Comparison of ENCODE assay signal across 13 cellular contexts in the genomic region with DNA sequence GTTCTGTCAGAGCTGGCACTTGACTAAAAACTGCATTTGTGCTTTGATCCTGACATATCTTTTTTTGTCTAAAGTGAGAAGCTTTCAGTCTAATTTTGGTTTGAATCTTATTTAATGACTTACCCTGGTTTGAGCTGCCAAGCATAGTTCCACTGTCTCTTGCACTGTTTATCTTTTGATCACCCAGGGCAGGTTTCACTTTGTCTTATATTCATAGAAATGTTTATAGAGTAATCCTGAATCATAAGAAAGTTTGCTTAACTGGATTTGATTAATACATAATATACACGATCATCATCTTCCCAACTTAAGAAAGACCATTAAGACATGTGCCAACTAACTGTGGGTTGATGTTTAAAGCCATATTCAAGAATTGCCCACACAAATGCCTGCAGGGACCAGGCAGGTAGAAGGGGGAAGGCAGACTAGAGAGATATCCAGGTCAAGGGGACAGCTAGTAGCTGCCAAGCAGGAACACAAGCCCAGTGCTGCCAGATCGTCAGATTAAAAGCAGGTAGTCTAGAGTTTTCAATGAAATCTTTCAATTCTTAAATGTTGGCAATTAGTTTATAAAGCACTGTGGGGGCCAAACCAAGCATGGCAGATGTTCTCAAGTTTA. TPM values are rescaled to one million over a fixed set of nuclear protein-coding genes. Genes with fewer than 3 reads are reported as not detected.
DNase-seq lines count a peak whose midpoint lies in the region; ATAC-seq and TF ChIP-seq lines count a peak whose summit lies in the region.
"Had no signal": no experiment of that assay in that cellular context is flagged by ENCODE, and none has a peak within 500 bp of the region (broad histone marks: within the 10 kb centered on the region; RNA-seq: fewer than 3 reads in every experiment).

No MANE protein-coding gene starts in this region.

- H3K27me3 Mint-ChIP-seq in activated T-cell treated with anti-CD3 and anti-CD28 coated beads, Interleukin-2, amount 50 U/mL, for 72 hours (ENCODE audit: low read depth), result no peaks in the 10 kb centered on the region
- no peaks in the 10 kb centered on the region for H3K27me3 Mint-ChIP-seq in T-helper 2 cell treated with Interferon-gamma antibody and Interleukin-4, amounts not matched to agents 5 μg/mL and 100 μg/mL, for 36 hours (ENCODE audit: low read depth)
- H3K27me3 Mint-ChIP-seq in mesothelial cell of epicardium (ENCODE audit: low read depth), result no peaks in the 10 kb centered on the region
- H3K27me3 Mint-ChIP-seq: naive thymus-derived CD8-positive, alpha-beta T cell had no signal

- no peak for DNase-seq in activated T-cell treated with anti-CD3 and anti-CD28 coated beads, Interleukin-2, amount 50 U/mL, for 72 hours
- no peak for DNase-seq in activated T-cell treated with anti-CD3 and anti-CD28 coated beads, Interleukin-2, amount 50 U/mL, for 48 hours
- no peak for DNase-seq in T-helper 2 cell treated with Interferon-gamma antibody and Interleukin-4, amounts not matched to agents 5 μg/mL and 100 μg/mL, for 36 hours (ENCODE audit: low spot score)
- DNase-seq in fibroblast of lung (ENCODE audit: low read depth in 2 of 2) (peak in 1 of 2 donors; percentile 58), thyroid gland (peak; percentile 13 to 17), suprapubic skin (ENCODE audit: low spot score in 2 of 2) (no peak), mesothelial cell of epicardium (ENCODE audit: low spot score in 2 of 2, unreplicated experiment in 2 of 2) (no peak), DMS79 treated with DMSO at 0.1 percent for 48 hours (lab: John Stamatoyannopoulos, UW) (no peak)
- DNase-seq: colonic mucosa; GDM1; islet precursor cell; naive thymus-derived CD8-positive, alpha-beta T cell; NCI-H345 had no signal

- peaks cover 0 to 2% of the 10 kb centered on the region in 2 donors for H3K9me3 Mint-ChIP-seq in activated T-cell treated with anti-CD3 and anti-CD28 coated beads, Interleukin-2, amount 50 U/mL, for 72 hours
- no peaks in the 10 kb centered on the region for H3K9me3 Mint-ChIP-seq in T-helper 2 cell treated with Interferon-gamma antibody and Interleukin-4, amounts not matched to agents 5 μg/mL and 100 μg/mL, for 36 hours
- H3K9me3 Mint-ChIP-seq in mesothelial cell of epicardium, result no peaks in the 10 kb centered on the region
- H3K9me3 Mint-ChIP-seq: naive thymus-derived CD8-positive, alpha-beta T cell had no signal

- H3K36me3 ChIP-seq in fibroblast of lung (ENCODE audit: control insufficient read depth, insufficient read depth, low read length) (no peaks in the 10 kb centered on the region), thyroid gland (no peaks in the 10 kb centered on the region), suprapubic skin (no peaks in the 10 kb centered on the region)
- H3K36me3 ChIP-seq: colonic mucosa had no signal

- peaks cover 61% of the 10 kb centered on the region for H3K4me1 Mint-ChIP-seq in activated T-cell treated with anti-CD3 and anti-CD28 coated beads, Interleukin-2, amount 50 U/mL, for 72 hours (ENCODE audit: low read depth)
- H3K4me1 Mint-ChIP-seq in T-helper 2 cell treated with Interferon-gamma antibody and Interleukin-4, amounts not matched to agents 5 μg/mL and 100 μg/mL, for 36 hours (ENCODE audit: low read depth), result peaks cover 44% of the 10 kb centered on the region
- peaks cover 10% of the 10 kb centered on the region for H3K4me1 Mint-ChIP-seq in mesothelial cell of epicardium

- H4K20me1 ChIP-seq in fibroblast of lung (ENCODE audit: control insufficient read depth, extremely low read depth, insufficient read depth, low read length), result no peaks in the 10 kb centered on the region

- H3K27me3 ChIP-seq in fibroblast of lung (ENCODE audit: control insufficient read depth, insufficient read depth, low read length), result no peaks in the 10 kb centered on the region
- no peaks in the 10 kb centered on the region for H3K27me3 ChIP-seq in thyroid gland
- no peaks in the 10 kb centered on the region for H3K27me3 ChIP-seq in suprapubic skin
- H3K27me3 ChIP-seq: colonic mucosa had no signal

- no peak overlapping the region for H2AFZ ChIP-seq in fibroblast of lung (ENCODE audit: low read length)

- H3K4me3 ChIP-seq in fibroblast of lung (replicated peaks in 1 of 4; ENCODE audit: control extremely low read depth in 1 of 4, insufficient read depth in 1 of 4, low read depth in 3 of 4, low read length in 4 of 4) (peak overlapping the region in 3 of 4 experiments; percentile 19 to 82 (median 73)), thyroid gland (replicated peaks in 1 of 3) (no peak overlapping the region), suprapubic skin (no peak overlapping the region)

- no peak for ATAC-seq in activated T-cell treated with anti-CD3 and anti-CD28 coated beads, Interleukin-2, amount 50 U/mL, for 72 hours (replicated peaks in 1 of 2)
- ATAC-seq: naive thymus-derived CD8-positive, alpha-beta T cell had no signal

- WGBS in thyroid gland, 2 donors, result 52 to 56% methylated on average over 2 of the region's 2 CpGs
- 61% methylated on average over 2 of the region's 2 CpGs for WGBS in suprapubic skin

- peaks cover 11 to 36% of the 10 kb centered on the region in 2 donors for H3K36me3 Mint-ChIP-seq in activated T-cell treated with anti-CD3 and anti-CD28 coated beads, Interleukin-2, amount 50 U/mL, for 72 hours (ENCODE audit: insufficient read depth in 2 of 2)
- peaks cover 13% of the 10 kb centered on the region for H3K36me3 Mint-ChIP-seq in T-helper 2 cell treated with Interferon-gamma antibody and Interleukin-4, amounts not matched to agents 5 μg/mL and 100 μg/mL, for 36 hours (ENCODE audit: low read depth)
- H3K36me3 Mint-ChIP-seq in mesothelial cell of epicardium, result no peaks in the 10 kb centered on the region
- H3K36me3 Mint-ChIP-seq: naive thymus-derived CD8-positive, alpha-beta T cell had no signal

- TF ChIP-seq POLR2A in thyroid gland (IDR thresholded peaks at IDR 0.05) (no peak), suprapubic skin (IDR thresholded peaks at IDR 0.05) (no peak)

- peaks cover 18% of the 10 kb centered on the region for H3K79me2 ChIP-seq in fibroblast of lung (ENCODE audit: control insufficient read depth, insufficient read depth, low read length)

- H3K27ac Mint-ChIP-seq in activated T-cell treated with anti-CD3 and anti-CD28 coated beads, Interleukin-2, amount 50 U/mL, for 72 hours, result peak overlapping the region; percentile 97
- H3K27ac Mint-ChIP-seq in T-helper 2 cell treated with Interferon-gamma antibody and Interleukin-4, amounts not matched to agents 5 μg/mL and 100 μg/mL, for 36 hours, result peak overlapping the region; percentile 79
- H3K27ac Mint-ChIP-seq in mesothelial cell of epicardium, result no peak overlapping the region

- no peak for TF ChIP-seq EP300 in suprapubic skin (IDR thresholded peaks at IDR 0.05)

- no peak for TF ChIP-seq CTCF in fibroblast of lung (conservative IDR thresholded peaks at IDR 0.05 in 1 of 2, IDR thresholded peaks at IDR 0.05 in 1 of 2; ENCODE audit: low read depth in 1 of 2, low read length in 2 of 2)
- no peak for TF ChIP-seq CTCF in thyroid gland (IDR thresholded peaks at IDR 0.05)
- no peak for TF ChIP-seq CTCF in suprapubic skin (IDR thresholded peaks at IDR 0.05)
- TF ChIP-seq CTCF in mesothelial cell of epicardium (IDR thresholded peaks at IDR 0.05; ENCODE audit: unreplicated experiment), result no peak

- peak overlapping the region; percentile 97 for H3K27ac ChIP-seq in fibroblast of lung (ENCODE audit: insufficient read depth, low read length)
- H3K27ac ChIP-seq in thyroid gland, result no peak overlapping the region
- no peak overlapping the region for H3K27ac ChIP-seq in suprapubic skin

- peak overlapping the region; percentile 84 to 93 for H3K4me3 Mint-ChIP-seq in activated T-cell treated with anti-CD3 and anti-CD28 coated beads, Interleukin-2, amount 50 U/mL, for 72 hours
- peak overlapping the region; percentile 93 for H3K4me3 Mint-ChIP-seq in T-helper 2 cell treated with Interferon-gamma antibody and Interleukin-4, amounts not matched to agents 5 μg/mL and 100 μg/mL, for 36 hours
- H3K4me3 Mint-ChIP-seq in mesothelial cell of epicardium, result no peak overlapping the region

- no peak overlapping the region for H3K9ac ChIP-seq in fibroblast of lung (ENCODE audit: insufficient read depth, low read length)

- H3K9me3 ChIP-seq in fibroblast of lung (ENCODE audit: control insufficient read depth, insufficient read depth, low read depth, low read length) (no peaks in the 10 kb centered on the region), thyroid gland (no peaks in the 10 kb centered on the region), suprapubic skin (no peaks in the 10 kb centered on the region)
- H3K9me3 ChIP-seq: colonic mucosa had no signal

- H3K4me2 ChIP-seq in fibroblast of lung (ENCODE audit: extremely low read depth, insufficient read depth, low read length), result peak overlapping the region; percentile 77

- H3K4me1 ChIP-seq in fibroblast of lung (ENCODE audit: control insufficient read depth, extremely low read depth, insufficient read depth, low read length) (peaks cover 5% of the 10 kb centered on the region), thyroid gland (no peaks in the 10 kb centered on the region), suprapubic skin (peaks cover 12% of the 10 kb centered on the region)
- H3K4me1 ChIP-seq: colonic mucosa had no signal

- intact Hi-C loops in thyroid gland (cut with DNase I), result no loop called here

RNA-seq across cellular contexts. Expression of a gene that starts 1.9 kb away (rescaled TPM):
- total RNA-seq in activated T-cell treated with anti-CD3 and anti-CD28 coated beads, Interleukin-2, amount 50 U/mL, for 72 hours, result 100 to 1,000 TPM; 242 to 272 TPM
- 16.2 and 44.4 TPM in 2 replicates for total RNA-seq in fibroblast of lung
- 11.9 and 33.3 TPM in 2 replicates for polyA plus RNA-seq in fibroblast of lung
- polyA plus RNA-seq in fibroblast of lung (2012), result 8.6 and 27.4 TPM in 2 replicates
- 0.75 and 11.6 TPM in 2 replicates for polyA minus RNA-seq in fibroblast of lung (ENCODE audit: low replicate concordance)
- 10 to 100 TPM in 1 of 4 donors, 1 to 10 TPM in 3; 4.8 to 10.7 (median 9.3) TPM for total RNA-seq in thyroid gland
- total RNA-seq in suprapubic skin, result 10 to 100 TPM in 1 of 4 donors, 1 to 10 TPM in 3; 6.2 to 10.1 (median 8.8) TPM
- total RNA-seq in mesothelial cell of epicardium, result 7.5 to 8.2 TPM (median 8.0 TPM) in 3 replicates

Comparison
In these comparisons a context has a peak if more than half of its experiments do, and no peak if none do; other contexts are left out.
1. DNase-seq: peak in thyroid gland (2 of 2); none in activated T-cell treated with anti-CD3 and anti-CD28 coated beads, Interleukin-2, amount 50 U/mL, for 72 hours (0 of 2), activated T-cell treated with anti-CD3 and anti-CD28 coated beads, Interleukin-2, amount 50 U/mL, for 48 hours (0 of 2), T-helper 2 cell treated with Interferon-gamma antibody and Interleukin-4, amounts not matched to agents 5 μg/mL and 100 μg/mL, for 36 hours (single experiment), suprapubic skin (0 of 2), mesothelial cell of epicardium (0 of 2) and DMS79 treated with DMSO at 0.1 percent for 48 hours (single experiment).
2. H3K4me3 ChIP-seq: peak in fibroblast of lung (3 of 4); none in thyroid gland (0 of 3) and suprapubic skin (single experiment).